ENCODE assay signal across 3 cellular contexts in the genomic region with DNA sequence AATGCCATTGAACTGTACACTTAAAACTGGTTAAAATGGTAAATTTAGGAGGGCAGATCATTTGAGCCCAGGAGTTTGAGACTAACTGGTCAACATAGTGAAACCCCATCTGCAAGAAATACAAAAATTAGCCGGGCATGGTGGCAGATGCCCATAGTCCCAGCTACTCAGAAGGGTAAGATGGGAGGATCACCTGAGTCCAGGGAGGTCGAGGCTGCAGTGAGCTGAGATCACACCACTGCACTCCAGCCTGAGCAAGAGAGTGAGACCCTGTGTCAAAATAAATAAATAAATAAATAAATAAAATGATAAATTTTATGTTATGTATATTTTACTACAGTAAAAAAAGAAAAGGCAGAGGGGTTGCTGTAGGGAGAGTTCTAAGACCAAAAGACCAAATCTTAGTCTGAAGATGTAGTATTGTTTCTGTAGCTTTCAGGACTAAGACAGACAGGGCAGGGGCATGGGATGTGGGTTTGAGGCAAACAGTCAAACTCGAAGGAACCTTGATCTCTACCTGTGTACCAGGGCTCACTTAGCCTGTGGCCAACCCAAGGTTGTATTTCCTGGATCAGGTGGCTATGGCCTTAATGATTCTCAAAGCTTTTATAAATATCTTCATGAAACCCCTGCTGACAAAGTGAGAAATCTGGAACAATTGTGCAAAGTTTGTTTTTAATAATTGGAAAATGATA.
"Had no signal": no experiment of that assay in that cellular context is flagged by ENCODE, and none has a peak within 500 bp of the region (broad histone marks: within the 10 kb centered on the region; RNA-seq: fewer than 3 reads in every experiment).

No MANE protein-coding gene starts in this region.

- ATAC-seq: GM12878 had no signal

- H3K4me3 ChIP-seq: GM12878 had no signal

- DNase-seq: GDM1, GF-D8 had no signal
